ENCODE assay signal across 1 cellular context in the genomic region with DNA sequence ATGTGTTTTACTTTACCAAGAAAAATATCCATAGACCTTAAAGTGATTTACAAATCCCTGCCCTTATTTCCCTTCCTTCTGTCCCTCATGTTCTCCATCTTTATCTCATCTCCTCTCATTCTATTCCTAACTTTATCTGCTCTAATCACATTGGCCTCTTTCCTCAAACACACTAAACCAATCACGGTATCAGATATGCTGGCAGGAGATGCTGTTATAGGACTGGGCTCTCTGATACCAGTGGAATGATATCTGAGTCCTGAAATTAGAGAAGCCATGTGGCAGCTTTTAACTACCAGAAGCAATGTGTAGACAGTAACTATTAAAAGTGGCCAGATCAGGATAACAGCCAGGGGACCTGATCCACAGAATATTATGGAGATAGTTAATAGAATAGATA.
TF ChIP-seq lines count a peak whose summit lies in the region.

No MANE protein-coding gene starts in this region.

TF ChIP-seq in GM23338, 12 proteins besides CTCF, POLR2A, EP300 and RAD21 (continued from another document):
- TF ChIP-seq, protein P1, sequence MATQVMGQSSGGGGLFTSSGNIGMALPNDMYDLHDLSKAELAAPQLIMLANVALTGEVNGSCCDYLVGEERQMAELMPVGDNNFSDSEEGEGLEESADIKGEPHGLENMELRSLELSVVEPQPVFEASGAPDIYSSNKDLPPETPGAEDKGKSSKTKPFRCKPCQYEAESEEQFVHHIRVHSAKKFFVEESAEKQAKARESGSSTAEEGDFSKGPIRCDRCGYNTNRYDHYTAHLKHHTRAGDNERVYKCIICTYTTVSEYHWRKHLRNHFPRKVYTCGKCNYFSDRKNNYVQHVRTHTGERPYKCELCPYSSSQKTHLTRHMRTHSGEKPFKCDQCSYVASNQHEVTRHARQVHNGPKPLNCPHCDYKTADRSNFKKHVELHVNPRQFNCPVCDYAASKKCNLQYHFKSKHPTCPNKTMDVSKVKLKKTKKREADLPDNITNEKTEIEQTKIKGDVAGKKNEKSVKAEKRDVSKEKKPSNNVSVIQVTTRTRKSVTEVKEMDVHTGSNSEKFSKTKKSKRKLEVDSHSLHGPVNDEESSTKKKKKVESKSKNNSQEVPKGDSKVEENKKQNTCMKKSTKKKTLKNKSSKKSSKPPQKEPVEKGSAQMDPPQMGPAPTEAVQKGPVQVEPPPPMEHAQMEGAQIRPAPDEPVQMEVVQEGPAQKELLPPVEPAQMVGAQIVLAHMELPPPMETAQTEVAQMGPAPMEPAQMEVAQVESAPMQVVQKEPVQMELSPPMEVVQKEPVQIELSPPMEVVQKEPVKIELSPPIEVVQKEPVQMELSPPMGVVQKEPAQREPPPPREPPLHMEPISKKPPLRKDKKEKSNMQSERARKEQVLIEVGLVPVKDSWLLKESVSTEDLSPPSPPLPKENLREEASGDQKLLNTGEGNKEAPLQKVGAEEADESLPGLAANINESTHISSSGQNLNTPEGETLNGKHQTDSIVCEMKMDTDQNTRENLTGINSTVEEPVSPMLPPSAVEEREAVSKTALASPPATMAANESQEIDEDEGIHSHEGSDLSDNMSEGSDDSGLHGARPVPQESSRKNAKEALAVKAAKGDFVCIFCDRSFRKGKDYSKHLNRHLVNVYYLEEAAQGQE (IDR thresholded peaks at IDR 0.05; ENCODE audit: unreplicated experiment) = no peak
- no peak for TF ChIP-seq ZNF331 (CRISPR knock-in tag; IDR thresholded peaks at IDR 0.05; ENCODE audit: low read depth)
